Comparison of ENCODE assay signal across 8 cellular contexts in genomic region chr5:149141224-149141956, GRCh38. TPM values are rescaled to one million over a fixed set of nuclear protein-coding genes. Genes with fewer than 3 reads are reported as not detected.
DNase-seq lines count a peak whose midpoint lies in the region; ATAC-seq, FAIRE-seq and TF ChIP-seq lines count a peak whose summit lies in the region.

Gene ABLIM3 (plus strand): TSS chr5:149141493. CDS start chr5:149142096, 603 bp downstream.

- peak; percentile 63 for TF ChIP-seq CTCF in choroid plexus epithelial cell (conservative IDR thresholded peaks at IDR 0.05; ENCODE audit: low read depth, low read length)

- H3K4me3 ChIP-seq in choroid plexus epithelial cell (ENCODE audit: low read depth, low read length): peak within 1 kb of the TSS; percentile 78

- TF ChIP-seq POLR2A in GM12891 (IDR thresholded peaks at IDR 0.05; ENCODE audit: low read depth, low read length): no peak

- peak; percentile 90 for FAIRE-seq in GM12891 (lab: Jason Lieb, UNC)

- peak; percentile 92 for ATAC-seq in HG02571 (IDR thresholded peaks at IDR 0.05; ENCODE audit: unreplicated experiment)

- DNase-seq in GM12891 (ENCODE audit: insufficient read length, low spot score): peak; percentile 64
- peak; percentile 29 to 43 for DNase-seq in NCI-H2081 (lab: John Stamatoyannopoulos, UW)
- peak; percentile 58 to 70 for DNase-seq in activated CD4-positive, alpha-beta T cell treated with anti-CD3 and anti-CD28 coated beads for 4 hours
- DNase-seq in choroid plexus epithelial cell (ENCODE audit: low read depth): peak; percentile 69
- peak; percentile 77 for DNase-seq in kidney tubule cell (ENCODE audit: low spot score)
- DNase-seq in stimulated activated CD4-positive, alpha-beta T cell treated with anti-CD3 and anti-CD28 coated beads, Interleukin-15, amount 100 ng/mL, for 48 hours (ENCODE audit: low read depth in 2 of 2): peak; percentile 27 to 47
- DNase-seq in COLO829 (ENCODE audit: low spot score): no peak

TF ChIP-seq in GM12891, 5 proteins besides CTCF, POLR2A, EP300 and RAD21:
- no peak for TF ChIP-seq POLR2AphosphoS5 (IDR thresholded peaks at IDR 0.05; ENCODE audit: low read depth, low read length)
- no peak for TF ChIP-seq POU2F2 (IDR thresholded peaks at IDR 0.05; ENCODE audit: low read depth, low read length)
- TF ChIP-seq TAF1 (IDR thresholded peaks at IDR 0.05; ENCODE audit: low read depth, low read length): no peak
- TF ChIP-seq SPI1 (IDR thresholded peaks at IDR 0.05; ENCODE audit: low read depth, low read length): no peak
- peak; percentile 100 for TF ChIP-seq PAX5 (IDR thresholded peaks at IDR 0.05; ENCODE audit: insufficient read depth, low read length, severe bottlenecking)

RNA-seq across cellular contexts. Expression of gene ABLIM3, which starts in this region (rescaled TPM):
- polyA plus RNA-seq in GM12891 (2012; ENCODE audit: low read depth, missing spikeins): not detected
